ENCODE assay signal across 9 cellular contexts in the genomic region with DNA sequence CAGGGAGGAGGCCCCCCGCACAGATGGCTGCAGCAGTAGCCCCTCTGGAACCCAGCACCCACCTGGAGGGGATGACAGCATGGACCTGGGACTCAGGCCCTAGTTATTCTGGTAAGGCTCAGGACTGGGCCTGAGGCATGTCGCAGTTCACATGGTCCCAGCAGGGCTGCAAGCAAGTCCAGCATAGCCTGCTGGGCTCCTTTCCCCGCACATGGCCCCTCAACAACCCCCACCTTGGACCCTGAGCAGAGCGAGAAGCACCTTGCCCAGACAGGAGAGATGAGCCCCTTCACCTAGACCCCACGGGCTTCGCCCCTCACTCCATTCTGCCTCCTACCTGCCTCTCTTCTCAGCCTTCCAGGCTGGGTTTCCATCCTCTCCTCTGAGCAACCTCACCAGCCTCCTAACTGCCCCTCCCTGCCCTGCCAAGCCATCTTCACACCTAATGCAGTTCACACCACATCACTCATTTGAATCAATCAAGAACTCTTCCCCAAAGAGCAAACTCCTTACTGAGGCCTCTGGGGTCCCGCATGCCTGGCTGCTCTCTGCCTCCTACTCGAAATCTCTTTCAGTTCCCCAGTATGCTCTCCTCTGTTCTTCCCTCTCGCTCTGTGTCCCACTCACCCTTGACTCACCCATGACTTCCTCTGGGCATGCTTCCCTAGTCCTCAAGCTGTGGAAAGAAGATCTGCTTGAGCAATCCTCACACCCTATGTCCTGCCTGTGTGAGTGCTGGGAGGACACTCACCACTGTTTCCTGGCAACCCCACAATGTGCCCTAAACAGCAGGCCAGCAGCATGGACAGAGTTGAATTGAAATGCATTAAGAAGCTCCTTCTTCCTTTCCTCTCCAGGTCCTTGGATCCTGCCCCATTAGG. TPM values are rescaled to one million over a fixed set of nuclear protein-coding genes. Genes with fewer than 3 reads are reported as not detected.
A peak's percentile ranks its signal among the peaks of the same experiment; 100 is the strongest.
DNase-seq lines count a peak whose midpoint lies in the region; ATAC-seq and TF ChIP-seq lines count a peak whose summit lies in the region.
"Had no signal": no experiment of that assay in that cellular context is flagged by ENCODE, and none has a peak within 500 bp of the region (broad histone marks: within the 10 kb centered on the region; RNA-seq: fewer than 3 reads in every experiment).

No MANE protein-coding gene starts in this region.

- CTCF ChIA-PET in CD8-positive, alpha-beta T cell (lab: Charles Lee), result no interaction called here

- H3K4me3 ChIP-seq in CD8-positive, alpha-beta T cell (ENCODE audit: low read depth, low read length), result no peak overlapping the region
- no peak overlapping the region for H3K4me3 ChIP-seq in skeletal muscle tissue (ENCODE audit: low read length in 3 of 3)

- no peaks in the 10 kb centered on the region for H3K27me3 ChIP-seq in CD8-positive, alpha-beta T cell (ENCODE audit: insufficient read depth, low read length)
- no peaks in the 10 kb centered on the region for H3K27me3 ChIP-seq in skeletal muscle tissue (ENCODE audit: control insufficient read depth in 3 of 3, insufficient read depth in 3 of 3, low read length in 3 of 3)

- POLR2A ChIA-PET in CD8-positive, alpha-beta T cell (lab: Charles Lee), result no interaction called here
- POLR2A ChIA-PET in activated naive CD8-positive, alpha-beta T cell treated with anti-CD3 and anti-CD28 coated beads, Interleukin-2, amount 10 ng/mL, durations not matched to agents 7 days and 5 days (lab: Charles Lee), result no interaction called here

- no peaks in the 10 kb centered on the region for H3K27me3 Mint-ChIP-seq in CD8-positive, alpha-beta T cell (ENCODE audit: low read depth)
- no peaks in the 10 kb centered on the region for H3K27me3 Mint-ChIP-seq in activated naive CD8-positive, alpha-beta T cell treated with anti-CD3 and anti-CD28 coated beads, Interleukin-2, amount 10 ng/mL, durations not matched to agents 7 days and 5 days

- H3K36me3 ChIP-seq in CD8-positive, alpha-beta T cell (ENCODE audit: insufficient read depth, low read length), result no peaks in the 10 kb centered on the region
- H3K36me3 ChIP-seq in skeletal muscle tissue (ENCODE audit: control insufficient read depth in 3 of 3, insufficient read depth in 3 of 3, low read length in 3 of 3), result no peaks in the 10 kb centered on the region

- H3K9ac ChIP-seq in skeletal muscle tissue (ENCODE audit: low read depth in 1 of 3, low read length in 3 of 3), result peak overlapping the region in 2 of 3 donors; percentile 38 to 45

- no peak for TF ChIP-seq CTCF in CD8-positive, alpha-beta T cell (IDR thresholded peaks at IDR 0.05)

- DNase-seq in CD8-positive, alpha-beta T cell, result no peak
- DNase-seq in HS-5 (ENCODE audit: low read depth) (peak; percentile 98), left ventricle myocardium superior (no peak), NCI-H2081 treated with DMSO at 0.1 percent for 48 hours (lab: John Stamatoyannopoulos, UW) (no peak)
- DNase-seq in activated naive CD8-positive, alpha-beta T cell treated with anti-CD3 and anti-CD28 coated beads, Interleukin-2, amount 10 ng/mL, durations not matched to agents 7 days and 5 days, result no peak
- no peak for DNase-seq in activated T-cell treated with anti-CD3 and anti-CD28 coated beads, Interleukin-2, amount 50 U/mL, for 48 hours

- ATAC-seq in CD8-positive, alpha-beta T cell, result no peak
- no peak for ATAC-seq in activated naive CD8-positive, alpha-beta T cell treated with anti-CD3 and anti-CD28 coated beads, Interleukin-2, amount 10 ng/mL, durations not matched to agents 7 days and 5 days (ENCODE audit: low read depth)
- ATAC-seq in left ventricle myocardium superior, result peak; percentile 85
- no peak for ATAC-seq in HG03159 (IDR thresholded peaks at IDR 0.05; ENCODE audit: unreplicated experiment)

- H3K9me3 Mint-ChIP-seq in CD8-positive, alpha-beta T cell, result no peaks in the 10 kb centered on the region
- H3K9me3 Mint-ChIP-seq in activated naive CD8-positive, alpha-beta T cell treated with anti-CD3 and anti-CD28 coated beads, Interleukin-2, amount 10 ng/mL, durations not matched to agents 7 days and 5 days, result no peaks in the 10 kb centered on the region
- H3K9me3 Mint-ChIP-seq: nephron had no signal

- peaks cover 32% of the 10 kb centered on the region for H3K4me1 Mint-ChIP-seq in CD8-positive, alpha-beta T cell (ENCODE audit: low read depth)
- H3K4me1 Mint-ChIP-seq in activated naive CD8-positive, alpha-beta T cell treated with anti-CD3 and anti-CD28 coated beads, Interleukin-2, amount 10 ng/mL, durations not matched to agents 7 days and 5 days, result peaks cover 24% of the 10 kb centered on the region

- H3K27ac ChIP-seq in CD8-positive, alpha-beta T cell (ENCODE audit: low read depth, low read length), result no peak overlapping the region
- peak overlapping the region; percentile 72 for H3K27ac ChIP-seq in skeletal muscle tissue (ENCODE audit: low read depth, low read length)

- no peak overlapping the region for H3K4me3 Mint-ChIP-seq in CD8-positive, alpha-beta T cell
- no peak overlapping the region for H3K4me3 Mint-ChIP-seq in activated naive CD8-positive, alpha-beta T cell treated with anti-CD3 and anti-CD28 coated beads, Interleukin-2, amount 10 ng/mL, durations not matched to agents 7 days and 5 days
- H3K4me3 Mint-ChIP-seq: nephron had no signal

- H3K36me3 Mint-ChIP-seq in CD8-positive, alpha-beta T cell, result no peaks in the 10 kb centered on the region
- no peaks in the 10 kb centered on the region for H3K36me3 Mint-ChIP-seq in activated naive CD8-positive, alpha-beta T cell treated with anti-CD3 and anti-CD28 coated beads, Interleukin-2, amount 10 ng/mL, durations not matched to agents 7 days and 5 days

- H3K4me1 ChIP-seq in CD8-positive, alpha-beta T cell (ENCODE audit: insufficient read depth, low read length), result peaks cover 29% of the 10 kb centered on the region
- H3K4me1 ChIP-seq in skeletal muscle tissue (ENCODE audit: control insufficient read depth in 3 of 3, insufficient read depth in 3 of 3, low read length in 3 of 3), result peaks cover 7 to 18% (median 17%) of the 10 kb centered on the region in 3 donors

- intact Hi-C loops in CD8-positive, alpha-beta T cell (cut with DNase I, micrococcal nuclease), result no loop called here
- intact Hi-C loops in left ventricle myocardium superior (cut with micrococcal nuclease), result no loop called here

- H3K9me3 ChIP-seq in CD8-positive, alpha-beta T cell (ENCODE audit: low read length), result no peaks in the 10 kb centered on the region
- no peaks in the 10 kb centered on the region for H3K9me3 ChIP-seq in skeletal muscle tissue (ENCODE audit: control insufficient read depth in 3 of 3, low read length in 3 of 3)

- H3K27ac Mint-ChIP-seq in CD8-positive, alpha-beta T cell, result peak overlapping the region; percentile 42
- H3K27ac Mint-ChIP-seq in activated naive CD8-positive, alpha-beta T cell treated with anti-CD3 and anti-CD28 coated beads, Interleukin-2, amount 10 ng/mL, durations not matched to agents 7 days and 5 days, result peak overlapping the region; percentile 53

RNA-seq across cellular contexts. Expression of gene THEMIS2, which starts 9.4 kb away (rescaled TPM):
- total RNA-seq in CD8-positive, alpha-beta T cell, result 10 to 100 TPM; 13.4 to 15.2 TPM
- total RNA-seq in activated naive CD8-positive, alpha-beta T cell treated with anti-CD3 and anti-CD28 coated beads, Interleukin-2, amount 10 ng/mL, durations not matched to agents 7 days and 5 days, result 10 to 100 TPM; 35.4 to 40.5 TPM
- total RNA-seq in left ventricle myocardium superior (5.7 TPM), skeletal muscle tissue (4.7 TPM)

RNA-seq across cellular contexts. Expression of gene PPP1R8, which starts 32.3 kb away (rescaled TPM):
- total RNA-seq in CD8-positive, alpha-beta T cell, result 10 to 100 TPM; 24.9 to 25.3 TPM
- total RNA-seq in activated naive CD8-positive, alpha-beta T cell treated with anti-CD3 and anti-CD28 coated beads, Interleukin-2, amount 10 ng/mL, durations not matched to agents 7 days and 5 days, result 10 to 100 TPM; 52.9 to 54.4 TPM
- 25.8 TPM for total RNA-seq in left ventricle myocardium superior
- total RNA-seq in skeletal muscle tissue, result 42.3 TPM

RNA-seq across cellular contexts. Expression of gene RPA2, which starts 51.5 kb away (rescaled TPM):
- 10 to 100 TPM; 10.7 to 12.5 TPM for total RNA-seq in CD8-positive, alpha-beta T cell
- 10 to 100 TPM; 72.1 to 73.7 TPM for total RNA-seq in activated naive CD8-positive, alpha-beta T cell treated with anti-CD3 and anti-CD28 coated beads, Interleukin-2, amount 10 ng/mL, durations not matched to agents 7 days and 5 days
- total RNA-seq in left ventricle myocardium superior (25.5 TPM), skeletal muscle tissue (83.0 TPM)
